Comparison of ENCODE assay signal across 8 cellular contexts in genomic region chr12:76031414-76032042, GRCh38. TPM values are rescaled to one million over a fixed set of nuclear protein-coding genes. Genes with fewer than 3 reads are reported as not detected.
DNase-seq lines count a peak whose midpoint lies in the region; ATAC-seq, FAIRE-seq and TF ChIP-seq lines count a peak whose summit lies in the region.

TSS of gene PHLDA1 (minus strand) at chr12:76031776.

- H3K9ac ChIP-seq in kidney (ENCODE audit: low read length in 2 of 2) = peak within 1 kb of the TSS; percentile 77 to 85

- H3K9me3 ChIP-seq in kidney (ENCODE audit: control insufficient read depth in 1 of 2, low read length in 2 of 2) = no peaks in the 10 kb centered on the region

- TF ChIP-seq CTCF in kidney (IDR thresholded peaks at IDR 0.05; ENCODE audit: borderline replicate concordance, extremely low read depth, insufficient read depth) = peak; percentile 61

- peaks cover 0 to 6% of the 10 kb centered on the region in 2 donors for H3K4me1 ChIP-seq in kidney (ENCODE audit: control insufficient read depth in 1 of 2, insufficient read depth in 1 of 2, low read depth in 1 of 2, low read length in 2 of 2)

- DNase-seq in AML-193 (lab: John Stamatoyannopoulos, UW) (peak; percentile 91 to 92), NCI-H446 (lab: John Stamatoyannopoulos, UW) (peak; percentile 90 to 98), cerebellar cortex (ENCODE audit: low spot score) (peak; percentile 85), kidney (peak; percentile 99)
- peak; percentile 97 for DNase-seq in stimulated activated CD4-positive, alpha-beta T cell treated with anti-CD3 and anti-CD28 coated beads, Interleukin-15, amount 100 ng/mL, for 24 hours

- ATAC-seq in GM19035 (IDR thresholded peaks at IDR 0.05; ENCODE audit: unreplicated experiment) (peak; percentile 83), HG03354 (IDR thresholded peaks at IDR 0.05; ENCODE audit: poor library complexity, severe bottlenecking, unreplicated experiment) (peak; percentile 79)
- ATAC-seq in activated CD4-positive, CD25-positive, alpha-beta regulatory T cell treated with anti-CD3 and anti-CD28 coated beads, Interleukin-2, amount 50 U/mL, for 24 hours = peak; percentile 85 to 88

- no peaks in the 10 kb centered on the region for H3K36me3 ChIP-seq in kidney (ENCODE audit: control insufficient read depth in 1 of 2, insufficient read depth in 2 of 2, low read length in 2 of 2)

- H3K27ac ChIP-seq in kidney (ENCODE audit: low read depth in 2 of 2, low read length in 2 of 2) = peak within 1 kb of the TSS; percentile 95

- FAIRE-seq in kidney (lab: Jason Lieb, UNC) = peak; percentile 25

- H3K4me3 ChIP-seq in kidney (ENCODE audit: low read length in 2 of 2) = peak within 1 kb of the TSS; percentile 80 to 98

- intact Hi-C loops in kidney (cut with DNase I) = loop anchor here (10.0 kb wide), 1 partner anchor 507 kb away; no protein-coding TSS in a partner anchor

RNA-seq across cellular contexts. Expression of gene PHLDA1, which starts in this region (rescaled TPM):
- 15.3 TPM for total RNA-seq in kidney
- polyA plus RNA-seq in kidney (ENCODE audit: insufficient read depth, low read depth, low replicate concordance) = 9.5 TPM

Comparison
In these comparisons a context has a peak if more than half of its experiments do, and no peak if none do; other contexts are left out.
1. Peak in every context shown above with its lines: DNase-seq, ATAC-seq, H3K4me3 ChIP-seq and H3K27ac ChIP-seq.